8 cellular contexts compared by ENCODE assay signal in genomic region chr6:166381733-166382499, GRCh38. TPM values are rescaled to one million over a fixed set of nuclear protein-coding genes. Genes with fewer than 3 reads are reported as not detected.
DNase-seq lines count a peak whose midpoint lies in the region; ATAC-seq and TF ChIP-seq lines count a peak whose summit lies in the region.

No MANE protein-coding gene starts in this region.

- H3K27ac ChIP-seq in PC-3 (ENCODE audit: low read length) = no peak overlapping the region
- H3K27ac ChIP-seq in neutrophil = peak overlapping the region; percentile 86
- H3K27ac ChIP-seq in temporal lobe (ENCODE audit: low read depth, low read length) = peak overlapping the region; percentile 7

- TF ChIP-seq CTCF in PC-3 (conservative IDR thresholded peaks at IDR 0.05; ENCODE audit: low read depth, low read length) = peak; percentile 72
- peak; percentile 60 for TF ChIP-seq CTCF in fibroblast of villous mesenchyme (IDR thresholded peaks at IDR 0.05; ENCODE audit: insufficient read depth, low read depth, low read length)
- peak; percentile 85 for TF ChIP-seq CTCF in neutrophil (IDR thresholded peaks at IDR 0.05)

- no peaks in the 10 kb centered on the region for H3K79me2 ChIP-seq in PC-3 (ENCODE audit: low read length)

- no peaks in the 10 kb centered on the region for H3K9me3 ChIP-seq in PC-3 (ENCODE audit: low read length)
- H3K9me3 ChIP-seq in neutrophil = no peaks in the 10 kb centered on the region

- no TSS peak for BruUV-seq in PC-3 (replicated peaks; lab: Mats Ljungman, UMichigan)

- intact Hi-C loops in PC-3 (cut with micrococcal nuclease) = loop anchor here (2.0 to 5.0 kb wide), 3 partner anchors 39 to 105 kb away; partner anchors contain the start of gene SFT2D1
- intact Hi-C loops in activated T-helper 1 cell treated with anti-CD3 and anti-CD28 coated beads, Interleukin-12 subunit alpha, Interleukin-12 subunit beta, Interleukin-2, Interleukin-4 antibody, amounts not matched to agents 30 ng/mL and 10 ng/mL and 1 ng/mL, durations not matched to agents 14 hours and 24 hours and 36 hours (cut with micrococcal nuclease) = loop anchor here (1.0 to 5.0 kb wide), 7 partner anchors 33 to 1445 kb away; partner anchors contain the start of genes AFDN, CEP43 and RNASET2

- peak overlapping the region; percentile 95 for H2AFZ ChIP-seq in PC-3 (ENCODE audit: low read length)

- no peaks in the 10 kb centered on the region for H3F3A ChIP-seq in PC-3 (ENCODE audit: low read length, unreplicated experiment)

- peaks cover 4% of the 10 kb centered on the region for H3K27me3 Mint-ChIP-seq in activated T-helper 1 cell treated with anti-CD3 and anti-CD28 coated beads, Interleukin-12 subunit alpha, Interleukin-12 subunit beta, Interleukin-2, Interleukin-4 antibody, amounts not matched to agents 30 ng/mL and 10 ng/mL and 1 ng/mL, durations not matched to agents 14 hours and 24 hours and 36 hours (ENCODE audit: insufficient read depth)

- peak overlapping the region; percentile 48 for H3K27ac Mint-ChIP-seq in activated T-helper 1 cell treated with anti-CD3 and anti-CD28 coated beads, Interleukin-12 subunit alpha, Interleukin-12 subunit beta, Interleukin-2, Interleukin-4 antibody, amounts not matched to agents 30 ng/mL and 10 ng/mL and 1 ng/mL, durations not matched to agents 14 hours and 24 hours and 36 hours

- H3K4me3 ChIP-seq in PC-3 (ENCODE audit: low read length) = peak overlapping the region; percentile 88
- peak overlapping the region; percentile 80 for H3K4me3 ChIP-seq in fibroblast of villous mesenchyme (ENCODE audit: low read depth, low read length)
- peak overlapping the region; percentile 81 to 92 for H3K4me3 ChIP-seq in neutrophil (ENCODE audit: low read depth in 1 of 2, low read length in 1 of 2)

- in situ Hi-C loops in Caki2 (cut with HindIII; ENCODE audit: low pct_unique_long_range_greater_than_20kb, low sequenced_read_pairs) = no loop called here

- no peaks in the 10 kb centered on the region for H3K9me2 ChIP-seq in PC-3 (replicated peaks; ENCODE audit: low read length)

- peak; percentile 53 for ATAC-seq in GM19455 (IDR thresholded peaks at IDR 0.05; ENCODE audit: unreplicated experiment)
- ATAC-seq in HG03571 (IDR thresholded peaks at IDR 0.05; ENCODE audit: unreplicated experiment) = peak; percentile 51
- peak; percentile 48 for ATAC-seq in PC-3

- peak overlapping the region; percentile 93 for H3K4me2 ChIP-seq in PC-3 (ENCODE audit: low read length)

- H4K20me1 ChIP-seq in PC-3 (ENCODE audit: low read length) = no peaks in the 10 kb centered on the region

- POLR2A ChIA-PET in PC-3 (lab: Charles Lee; ENCODE audit: unreplicated experiment) = no interaction called here

- DNase-seq in Caki2 (ENCODE audit: low read depth) (peak; percentile 44), PC-3 (peak; percentile 72), fibroblast of villous mesenchyme (ENCODE audit: low read depth) (peak; percentile 56)
- peak; percentile 65 for DNase-seq in activated T-helper 1 cell treated with anti-CD3 and anti-CD28 coated beads, Interleukin-12 subunit alpha, Interleukin-12 subunit beta, Interleukin-2, Interleukin-4 antibody, amounts not matched to agents 30 ng/mL and 10 ng/mL and 1 ng/mL, durations not matched to agents 14 hours and 24 hours and 36 hours (ENCODE audit: low spot score)

- H3K9ac ChIP-seq in PC-3 (ENCODE audit: low read length) = peak overlapping the region; percentile 51; the same call in 1 of the 2 replicates

- H3K36me3 Mint-ChIP-seq in activated T-helper 1 cell treated with anti-CD3 and anti-CD28 coated beads, Interleukin-12 subunit alpha, Interleukin-12 subunit beta, Interleukin-2, Interleukin-4 antibody, amounts not matched to agents 30 ng/mL and 10 ng/mL and 1 ng/mL, durations not matched to agents 14 hours and 24 hours and 36 hours (ENCODE audit: low read depth) = peaks cover 1% of the 10 kb centered on the region

- peak overlapping the region; percentile 91 for H3K4me3 Mint-ChIP-seq in activated T-helper 1 cell treated with anti-CD3 and anti-CD28 coated beads, Interleukin-12 subunit alpha, Interleukin-12 subunit beta, Interleukin-2, Interleukin-4 antibody, amounts not matched to agents 30 ng/mL and 10 ng/mL and 1 ng/mL, durations not matched to agents 14 hours and 24 hours and 36 hours

- CTCF ChIA-PET in PC-3 (lab: Charles Lee) = interaction anchor here (0.7 to 1.1 kb wide), 3 partner anchors 11 to 106 kb away, joined by 3 to 4 read pairs (median 3); no protein-coding TSS in a partner anchor

- peaks cover 4% of the 10 kb centered on the region for H3K4me1 ChIP-seq in PC-3 (ENCODE audit: insufficient read depth, low read length)
- H3K4me1 ChIP-seq in neutrophil (ENCODE audit: control insufficient read depth in 1 of 2, insufficient read depth in 1 of 2, low read depth in 1 of 2, low read length in 1 of 2) = peaks cover 19 to 25% of the 10 kb centered on the region in 2 experiments

- H3K36me3 ChIP-seq in PC-3 (ENCODE audit: low read depth, low read length) (no peaks in the 10 kb centered on the region), neutrophil (no peaks in the 10 kb centered on the region)

- H3K9me3 Mint-ChIP-seq in activated T-helper 1 cell treated with anti-CD3 and anti-CD28 coated beads, Interleukin-12 subunit alpha, Interleukin-12 subunit beta, Interleukin-2, Interleukin-4 antibody, amounts not matched to agents 30 ng/mL and 10 ng/mL and 1 ng/mL, durations not matched to agents 14 hours and 24 hours and 36 hours = no peaks in the 10 kb centered on the region

- no peaks in the 10 kb centered on the region for H3K27me3 ChIP-seq in PC-3 (ENCODE audit: low read length)
- H3K27me3 ChIP-seq in neutrophil = no peaks in the 10 kb centered on the region

- H3K4me1 Mint-ChIP-seq in activated T-helper 1 cell treated with anti-CD3 and anti-CD28 coated beads, Interleukin-12 subunit alpha, Interleukin-12 subunit beta, Interleukin-2, Interleukin-4 antibody, amounts not matched to agents 30 ng/mL and 10 ng/mL and 1 ng/mL, durations not matched to agents 14 hours and 24 hours and 36 hours (ENCODE audit: low read depth) = peaks cover 19% of the 10 kb centered on the region

RNA-seq across cellular contexts. Expression of gene MPC1, which starts 0.8 kb away (rescaled TPM):
- total RNA-seq in Caki2 (2014; rRNA removed; shearing (Covaris generic); ENCODE audit: low replicate concordance) = 9.1 and 10.7 TPM in 2 replicates
- total RNA-seq in PC-3 (2014; rRNA removed) (10.0 and 26.7 TPM in 2 replicates), fibroblast of villous mesenchyme (15.1 and 22.0 TPM in 2 replicates), temporal lobe (33.9 TPM)
- total RNA-seq in activated T-helper 1 cell treated with anti-CD3 and anti-CD28 coated beads, Interleukin-12 subunit alpha, Interleukin-12 subunit beta, Interleukin-2, Interleukin-4 antibody, amounts not matched to agents 30 ng/mL and 10 ng/mL and 1 ng/mL, durations not matched to agents 14 hours and 24 hours and 36 hours = 17.3 and 19.1 TPM in 2 replicates

RNA-seq across cellular contexts. Expression of gene SFT2D1, which starts 39.6 kb away (rescaled TPM):
- 9.2 and 23.1 TPM in 2 replicates for total RNA-seq in Caki2 (2014; rRNA removed; shearing (Covaris generic); ENCODE audit: low replicate concordance)
- total RNA-seq in PC-3 (2014; rRNA removed) = 28.0 and 32.1 TPM in 2 replicates
- total RNA-seq in activated T-helper 1 cell treated with anti-CD3 and anti-CD28 coated beads, Interleukin-12 subunit alpha, Interleukin-12 subunit beta, Interleukin-2, Interleukin-4 antibody, amounts not matched to agents 30 ng/mL and 10 ng/mL and 1 ng/mL, durations not matched to agents 14 hours and 24 hours and 36 hours = 57.6 and 63.3 TPM in 2 replicates
- 20.9 and 37.1 TPM in 2 replicates for total RNA-seq in fibroblast of villous mesenchyme
- total RNA-seq in temporal lobe = 19.2 TPM
